29 cellular contexts compared by ENCODE assay signal in the genomic region with DNA sequence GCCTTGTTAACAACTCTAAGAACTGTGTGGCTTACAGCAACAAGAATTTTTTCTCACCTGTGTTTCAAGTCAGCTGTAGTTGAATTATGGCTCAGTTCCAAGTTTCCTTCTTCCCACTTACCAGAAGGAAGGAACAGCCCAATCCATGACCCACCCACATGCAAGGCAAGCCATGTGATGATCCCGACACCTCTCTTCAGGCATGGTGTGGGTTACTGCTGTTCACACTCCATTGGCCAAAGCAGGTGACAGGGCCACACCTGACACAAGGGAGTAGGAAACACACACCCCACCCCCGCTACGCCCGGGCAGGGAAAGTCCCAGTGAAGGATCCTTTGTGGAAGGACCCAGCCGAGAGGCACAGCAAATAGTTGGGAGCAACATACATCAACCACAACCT. TPM values are rescaled to one million over a fixed set of nuclear protein-coding genes. Genes with fewer than 3 reads are reported as not detected.
DNase-seq lines count a peak whose midpoint lies in the region; ATAC-seq, FAIRE-seq and TF ChIP-seq lines count a peak whose summit lies in the region.
"Had no signal": no experiment of that assay in that cellular context is flagged by ENCODE, and none has a peak within 500 bp of the region (broad histone marks: within the 10 kb centered on the region; RNA-seq: fewer than 3 reads in every experiment).

No MANE protein-coding gene starts in this region.

- BruUV-seq in K562 (replicated peaks; lab: Mats Ljungman, UMichigan), result no TSS peak

- ATAC-seq in A549 (no peak), K562 (no peak), mucosa of descending colon (peak; percentile 86), GM19467 (IDR thresholded peaks at IDR 0.05; ENCODE audit: unreplicated experiment) (no peak)
- ATAC-seq: CD8-positive, alpha-beta T cell; natural killer cell treated with Interleukin-12 subunit alpha and Interleukin-12 subunit beta and Interleukin-15 and Interleukin-18, amount 100 ng/mL, for 72 hours had no signal

- H3K79me2 ChIP-seq in K562 (ENCODE audit: control insufficient read depth, insufficient read depth, low read length), result no peaks in the 10 kb centered on the region

- H3K9ac ChIP-seq in K562 (ENCODE audit: insufficient read depth in 1 of 2, low read depth in 2 of 2, low read length in 2 of 2), result no peak overlapping the region

- TF ChIP-seq EP300 in A549 (IDR thresholded peaks at IDR 0.05) (no peak), K562 (IDR thresholded peaks at IDR 0.05; ENCODE audit: low read length) (no peak)

- H3K27me3 ChIP-seq in K562 (ENCODE audit: control insufficient read depth in 2 of 2, insufficient read depth in 2 of 2, low read length in 2 of 2) (peaks cover 8 to 11% of the 10 kb centered on the region in 2 experiments; a peak in 3 of 5 replicates), HAP-1 (ENCODE audit: low read depth) (no peaks in the 10 kb centered on the region)
- H3K27me3 ChIP-seq: tibial artery had no signal

- in situ Hi-C loops in K562 (cut with MboI) (no loop called here), HAP-1 (cut with MboI; ENCODE audit: low sequenced_read_pairs) (no loop called here)

- H3K27ac ChIP-seq in A549 (peak overlapping the region; percentile 54 to 75), K562 (ENCODE audit: extremely low read depth, low read depth, low read length) (no peak overlapping the region)
- H3K27ac ChIP-seq: dorsolateral prefrontal cortex, prostate gland, tibial artery had no signal

- POLR2A ChIA-PET in A549 (lab: Yijun Ruan, JAX) (interaction anchor here (0.6 kb wide), 1 partner anchor 10 kb away, joined by 3 read pairs; no protein-coding TSS in a partner anchor), K562 (lab: Yijun Ruan, JAX) (interaction anchor here (1.4 kb wide), 1 partner anchor 20 kb away, joined by 3 read pairs; no protein-coding TSS in a partner anchor)

- CTCF ChIA-PET in A549 (lab: Yijun Ruan, JAX), result interaction anchor here (1.6 to 1.8 kb wide), 2 partner anchors 9 to 60 kb away, joined by 5 read pairs; no protein-coding TSS in a partner anchor
- CTCF ChIA-PET in K562 (lab: Yijun Ruan, JAX; ENCODE audit: low intra/inter-chr PET ratio), result no interaction called here

- H3K4me1 ChIP-seq in A549, result peaks cover 41% of the 10 kb centered on the region
- peaks cover 2 to 4% of the 10 kb centered on the region in 2 experiments; a peak in 3 of 5 replicates for H3K4me1 ChIP-seq in K562 (replicated peaks in 1 of 2; ENCODE audit: control insufficient read depth in 2 of 2, insufficient read depth in 2 of 2, low read length in 2 of 2)
- H3K4me1 ChIP-seq in mucosa of descending colon (ENCODE audit: low read depth), result peaks cover 4% of the 10 kb centered on the region
- H3K4me1 ChIP-seq in HAP-1, result no peaks in the 10 kb centered on the region
- H3K4me1 ChIP-seq: prostate gland had no signal

- H3K9me1 ChIP-seq in K562 (ENCODE audit: control insufficient read depth, insufficient read depth, low read length), result no peaks in the 10 kb centered on the region

- H3K36me3 ChIP-seq in K562 (ENCODE audit: control insufficient read depth, insufficient read depth, low read length) (no peaks in the 10 kb centered on the region), mucosa of descending colon (ENCODE audit: low read depth) (no peaks in the 10 kb centered on the region), HAP-1 (replicated peaks) (no peaks in the 10 kb centered on the region)
- H3K36me3 ChIP-seq: prostate gland, tibial artery had no signal

- WGBS in A549 (ENCODE audit: missing lambda C conversion rate), result 92% methylated on average over 5 of the region's 5 CpGs
- 36% methylated on average over 5 of the region's 5 CpGs for WGBS in K562 (ENCODE audit: insufficient coverage, low coverage, missing lambda C conversion rate)

- intact Hi-C loops in K562 (cut with micrococcal nuclease) (no loop called here), mucosa of descending colon (cut with DNase I, micrococcal nuclease) (no loop called here)

- H3K4me2 ChIP-seq in A549 (peak overlapping the region; percentile 42; the same call in 2 of the 3 replicates), K562 (ENCODE audit: insufficient read depth, low read length) (no peak overlapping the region)

- H4K20me1 ChIP-seq in K562 (replicated peaks; ENCODE audit: control insufficient read depth, insufficient read depth, low read length), result no peaks in the 10 kb centered on the region

- TF ChIP-seq CTCF in A549 (IDR thresholded peaks at IDR 0.05) (no peak), K562 (IDR thresholded peaks at IDR 0.05 in 2 of 3, conservative IDR thresholded peaks at IDR 0.05 in 1 of 3; ENCODE audit: insufficient read depth in 2 of 3, low read depth in 1 of 3, low read length in 3 of 3) (no peak), mucosa of descending colon (IDR thresholded peaks at IDR 0.05) (no peak)

- TF ChIP-seq RAD21 in A549 (conservative IDR thresholded peaks at IDR 0.05 in 1 of 2, IDR thresholded peaks at IDR 0.05 in 1 of 2), result no peak
- TF ChIP-seq RAD21 in K562 (CRISPR knock-in tag; conservative IDR thresholded peaks at IDR 0.05 in 1 of 2, IDR thresholded peaks at IDR 0.05 in 1 of 2), result no peak

- DNase-seq in A549 (ENCODE audit: low read depth in 1 of 2, low spot score in 1 of 2) (no peak), Daoy (ENCODE audit: low read depth) (peak; percentile 46), K562 (ENCODE audit: extremely low read depth in 1 of 4, low spot score in 3 of 4) (no peak), mucosa of descending colon (peak; percentile 54 to 66 (median 58)), Kasumi-1 (lab: John Stamatoyannopoulos, UW) (no peak), HAP-1 (ENCODE audit: low spot score in 2 of 2) (no peak), NCI-H146 treated with DMSO at 0.1 percent for 48 hours (lab: John Stamatoyannopoulos, UW; ENCODE audit: unreplicated experiment) (no peak)
- DNase-seq: activated CD4-positive, alpha-beta T cell treated with anti-CD3 and anti-CD28 coated beads for 1 hour; activated CD8-positive, alpha-beta memory T cell treated with anti-CD3 and anti-CD28 coated beads for 24 hours; activated naive CD4-positive, alpha-beta T cell treated with anti-CD3 and anti-CD28 coated beads, Interleukin-2, amount 10 ng/mL, durations not matched to agents 7 days and 5 days; activated T-cell treated with anti-CD3 and anti-CD28 coated beads, Interleukin-2, amount 50 U/mL, for 48 hours; anterior cingulate cortex; caudate nucleus; CD8-positive, alpha-beta T cell; DMS53; dorsolateral prefrontal cortex; hippocampal formation; NCI-H1417 treated with DMSO at 0.1 percent for 48 hours; NCI-H446 treated with DMSO at 0.1 percent for 48 hours; stimulated activated naive CD4-positive, alpha-beta T cell treated with Interleukin-2 at 50 U/mL for 16 hours; SW 1271; tibial artery had no signal

- no peak overlapping the region for H2AFZ ChIP-seq in K562 (ENCODE audit: low read depth, low read length)

- H3K9me3 ChIP-seq in A549 (no peaks in the 10 kb centered on the region), K562 (replicated peaks; ENCODE audit: control insufficient read depth, insufficient read depth, low read depth, low read length) (no peaks in the 10 kb centered on the region), mucosa of descending colon (no peaks in the 10 kb centered on the region), HAP-1 (peaks cover 2% of the 10 kb centered on the region; the same call in 1 of the 2 replicates)
- H3K9me3 ChIP-seq: prostate gland, tibial artery had no signal

- FAIRE-seq in A549 (lab: Jason Lieb, UNC), result no peak
- FAIRE-seq in K562 (lab: Jason Lieb, UNC), result no peak
- FAIRE-seq: frontal cortex, GM19239, islet of Langerhans had no signal

- H3K4me3 ChIP-seq in A549 (no peak overlapping the region), K562 (no peak overlapping the region), mucosa of descending colon (no peak overlapping the region), HAP-1 (no peak overlapping the region)
- H3K4me3 ChIP-seq: dorsolateral prefrontal cortex, prostate gland, skin epidermis, tibial artery had no signal

- TF ChIP-seq POLR2A in A549 (IDR thresholded peaks at IDR 0.05; ENCODE audit: low read length) (no peak), K562 (conservative IDR thresholded peaks at IDR 0.05) (no peak)

TF ChIP-seq in K562, 482 proteins besides CTCF, POLR2A, EP300 and RAD21:
- TF ChIP-seq NFIC (IDR thresholded peaks at IDR 0.05), result peak; percentile 59
- TF ChIP-seq ZSCAN32 (CRISPR knock-in tag; IDR thresholded peaks at IDR 0.05), result no peak
- TF ChIP-seq NCOA1 (IDR thresholded peaks at IDR 0.05; ENCODE audit: low read depth), result no peak

RNA-seq across cellular contexts. Expression of gene KCNJ15, which starts 36.3 kb away (rescaled TPM):
- polyA plus RNA-seq in A549 (2011; rRNA removed) (0.19 and 0.30 TPM in 2 replicates), A549 (2017; fragmentation: RNase III; extraction: RNeasy Plus Mini Kit Qiagen cat#74134 plus additional on column Dnase treatment) (0.05 to 0.30 TPM in 2 of 3 replicates, not detected in the other), K562 (2011; rRNA removed) (3.0 and 5.2 TPM in 2 replicates), K562 (2014; fragmentation: Illumina TruSeq; extraction: Trizol) (0.15 and 0.42 TPM in 2 replicates), K562 (2014; fragmentation: Nextera tagmentation; extraction: Ambion mirVana) (under 1 TPM; 0.70 to 0.73 TPM), K562 (2014; rRNA removed) (0.20 and 0.32 TPM in 2 replicates)
- polyA plus RNA-seq in A549 (2012; cell fraction: cytosol; rRNA removed), result 0.01 and 0.08 TPM in 2 replicates
- 0.05 TPM in 1 of 2 replicates, not detected in the other for polyA plus RNA-seq in A549 (2012; cell fraction: nucleus; rRNA removed)
- polyA minus RNA-seq in A549 (2011; rRNA and poly(A)+ RNA removed), result 0.29 and 0.54 TPM in 2 replicates
- 35.4 and 44.6 TPM in 2 replicates for total RNA-seq in Daoy (2014; rRNA removed; shearing (Covaris generic))
- 10.7 and 19.3 TPM in 2 replicates for total RNA-seq in K562 (2011; cell fraction: chromatin; rRNA removed; ENCODE audit: low replicate concordance)
- total RNA-seq in K562 (2011; cell fraction: nucleolus; rRNA removed), result 5.0 and 7.9 TPM in 2 replicates
- total RNA-seq in K562 (2011; cell fraction: nucleoplasm; rRNA removed), result 5.3 and 7.6 TPM in 2 replicates
- total RNA-seq in K562 (2014; rRNA removed) (0.41 TPM in 1 of 2 replicates, not detected in the other), K562 (2014; rRNA removed; fragmentation: Illumina TruSeq; extraction: Trizol) (0.91 and 0.96 TPM in 2 replicates), K562 (2015; rRNA removed; fragmentation: Illumina TruSeq; extraction: Trizol) (0.68 and 1.1 TPM in 2 replicates), K562 (2021) (0.69 and 2.5 TPM in 2 replicates), mucosa of descending colon (under 1 TPM in 2 of 3 donors, not detected in 1; 0.44 to 0.77 TPM)
- 0.94 and 2.5 TPM in 2 replicates for polyA plus RNA-seq in K562 (2011; cell fraction: cytosol; rRNA removed)
- polyA plus RNA-seq in K562 (2011; cell fraction: nucleus; rRNA removed), result 5.0 and 6.3 TPM in 2 replicates
- 0.89 and 3.2 TPM in 2 replicates for polyA plus RNA-seq in K562 (2012)
- 4.0 and 7.7 TPM in 2 replicates for polyA minus RNA-seq in K562 (2011; rRNA and poly(A)+ RNA removed)
- 1.1 TPM in 1 of 2 replicates, not detected in the other for polyA minus RNA-seq in K562 (2011; cell fraction: cytosol; rRNA and poly(A)+ RNA removed)
- 6.7 and 7.4 TPM in 2 replicates for polyA minus RNA-seq in K562 (2011; cell fraction: nucleus; rRNA and poly(A)+ RNA removed)
- total RNA-seq: CD8-positive, alpha-beta T cell; frontal cortex; natural killer cell treated with Interleukin-12 subunit alpha and Interleukin-12 subunit beta and Interleukin-15 and Interleukin-18, amount 100 ng/mL, for 72 hours had no signal

Comparison
In these comparisons a context has a peak if more than half of its experiments do, and no peak if none do; other contexts are left out.
1. DNase-seq: peak in Daoy (single experiment) and mucosa of descending colon (3 of 3); none in A549 (0 of 2), K562 (0 of 4), Kasumi-1 (0 of 2), HAP-1 (0 of 2) and NCI-H146 treated with DMSO at 0.1 percent for 48 hours (single experiment).